13 cellular contexts compared by ENCODE assay signal in the genomic region with DNA sequence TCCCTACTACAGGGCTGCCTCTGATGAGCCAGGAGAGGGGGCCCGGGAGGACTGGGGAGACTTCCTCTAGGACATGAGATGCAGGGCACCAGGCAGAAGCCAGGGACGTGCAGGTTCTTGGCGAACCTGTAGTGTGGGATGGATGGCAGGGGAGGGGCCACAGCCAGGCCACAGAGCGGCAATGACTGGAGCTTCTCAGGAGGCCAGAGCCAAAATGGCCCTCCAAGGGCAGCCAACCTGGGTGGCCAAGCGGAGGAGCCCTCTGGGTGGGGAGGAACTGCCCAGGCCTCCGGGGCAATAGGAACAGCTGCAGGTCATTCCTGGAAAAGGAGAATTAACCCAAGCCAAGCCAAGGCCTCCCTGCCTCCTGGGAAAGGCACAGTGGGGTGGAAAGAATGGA.
DNase-seq lines count a peak whose midpoint lies in the region; ATAC-seq and TF ChIP-seq lines count a peak whose summit lies in the region.
"Had no signal": no experiment of that assay in that cellular context is flagged by ENCODE, and none has a peak within 500 bp of the region (broad histone marks: within the 10 kb centered on the region; RNA-seq: fewer than 3 reads in every experiment).

No MANE protein-coding gene starts in this region.

- peaks cover 10% of the 10 kb centered on the region for H3K27me3 Mint-ChIP-seq in activated naive CD8-positive, alpha-beta T cell treated with anti-CD3 and anti-CD28 coated beads, Interleukin-2, amount 10 ng/mL, durations not matched to agents 7 days and 5 days
- no peaks in the 10 kb centered on the region for H3K27me3 Mint-ChIP-seq in activated naive CD8-positive, alpha-beta T cell treated with anti-CD3 and anti-CD28 coated beads, Interleukin-2, amount 50 U/mL, for 24 hours
- no peaks in the 10 kb centered on the region for H3K27me3 Mint-ChIP-seq in endodermal cell (ENCODE audit: insufficient read depth)
- H3K27me3 Mint-ChIP-seq: IgD-negative memory B cell had no signal

- H3K9ac ChIP-seq in endodermal cell (ENCODE audit: extremely low read depth, low read length, poor library complexity, severe bottlenecking): no peak overlapping the region
- H3K9ac ChIP-seq: BLaER1 treated with 17β-estradiol and CSF1 and Interleukin-3, amounts not matched to agents 10 nM and 100 nM had no signal

- H3K4me1 ChIP-seq in endodermal cell (ENCODE audit: control insufficient read depth, insufficient read depth, low read length) (no peaks in the 10 kb centered on the region), testis (no peaks in the 10 kb centered on the region), esophagus squamous epithelium (no peaks in the 10 kb centered on the region)
- H3K4me1 ChIP-seq: HAP-1 had no signal

- no peaks in the 10 kb centered on the region for H3K36me3 Mint-ChIP-seq in activated naive CD8-positive, alpha-beta T cell treated with anti-CD3 and anti-CD28 coated beads, Interleukin-2, amount 10 ng/mL, durations not matched to agents 7 days and 5 days
- no peaks in the 10 kb centered on the region for H3K36me3 Mint-ChIP-seq in activated naive CD8-positive, alpha-beta T cell treated with anti-CD3 and anti-CD28 coated beads, Interleukin-2, amount 50 U/mL, for 24 hours (ENCODE audit: low read depth)
- no peaks in the 10 kb centered on the region for H3K36me3 Mint-ChIP-seq in endodermal cell (ENCODE audit: low read depth)
- H3K36me3 Mint-ChIP-seq: CD4-positive, CD25-positive, alpha-beta regulatory T cell had no signal

- TF ChIP-seq CTCF in endodermal cell (conservative IDR thresholded peaks at IDR 0.05): no peak
- no peak for TF ChIP-seq CTCF in testis (IDR thresholded peaks at IDR 0.05)
- TF ChIP-seq CTCF in esophagus squamous epithelium (IDR thresholded peaks at IDR 0.05): no peak

- no peak overlapping the region for H3K27ac ChIP-seq in endodermal cell (ENCODE audit: low read depth, low read length)
- H3K27ac ChIP-seq in testis: no peak overlapping the region
- no peak overlapping the region for H3K27ac ChIP-seq in esophagus squamous epithelium
- H3K27ac ChIP-seq: BLaER1 treated with 17β-estradiol and CSF1 and Interleukin-3, amounts not matched to agents 10 nM and 100 nM had no signal

- H3K4me1 Mint-ChIP-seq in activated naive CD8-positive, alpha-beta T cell treated with anti-CD3 and anti-CD28 coated beads, Interleukin-2, amount 10 ng/mL, durations not matched to agents 7 days and 5 days: no peaks in the 10 kb centered on the region
- no peaks in the 10 kb centered on the region for H3K4me1 Mint-ChIP-seq in activated naive CD8-positive, alpha-beta T cell treated with anti-CD3 and anti-CD28 coated beads, Interleukin-2, amount 50 U/mL, for 24 hours
- H3K4me1 Mint-ChIP-seq in endodermal cell: peaks cover 10% of the 10 kb centered on the region
- H3K4me1 Mint-ChIP-seq: CD4-positive, CD25-positive, alpha-beta regulatory T cell had no signal

- H3K4me3 Mint-ChIP-seq in activated naive CD8-positive, alpha-beta T cell treated with anti-CD3 and anti-CD28 coated beads, Interleukin-2, amount 10 ng/mL, durations not matched to agents 7 days and 5 days: no peak overlapping the region
- no peak overlapping the region for H3K4me3 Mint-ChIP-seq in activated naive CD8-positive, alpha-beta T cell treated with anti-CD3 and anti-CD28 coated beads, Interleukin-2, amount 50 U/mL, for 24 hours
- H3K4me3 Mint-ChIP-seq in endodermal cell: no peak overlapping the region
- H3K4me3 Mint-ChIP-seq: CD4-positive, CD25-positive, alpha-beta regulatory T cell; IgD-negative memory B cell had no signal

- no peaks in the 10 kb centered on the region for H3K9me3 Mint-ChIP-seq in activated naive CD8-positive, alpha-beta T cell treated with anti-CD3 and anti-CD28 coated beads, Interleukin-2, amount 10 ng/mL, durations not matched to agents 7 days and 5 days
- H3K9me3 Mint-ChIP-seq in activated naive CD8-positive, alpha-beta T cell treated with anti-CD3 and anti-CD28 coated beads, Interleukin-2, amount 50 U/mL, for 24 hours: no peaks in the 10 kb centered on the region
- H3K9me3 Mint-ChIP-seq in endodermal cell: no peaks in the 10 kb centered on the region
- H3K9me3 Mint-ChIP-seq: IgD-negative memory B cell had no signal

- H3K4me3 ChIP-seq in endodermal cell (ENCODE audit: low read length) (no peak overlapping the region), testis (no peak overlapping the region), esophagus squamous epithelium (no peak overlapping the region)
- H3K4me3 ChIP-seq: BLaER1 treated with 17β-estradiol and CSF1 and Interleukin-3, amounts not matched to agents 10 nM and 100 nM; HAP-1 had no signal

- H3K27me3 ChIP-seq in endodermal cell (ENCODE audit: control insufficient read depth, insufficient read depth, low read length, poor library complexity, severe bottlenecking): no peaks in the 10 kb centered on the region
- no peaks in the 10 kb centered on the region for H3K27me3 ChIP-seq in testis
- no peaks in the 10 kb centered on the region for H3K27me3 ChIP-seq in esophagus squamous epithelium
- H3K27me3 ChIP-seq: BLaER1 treated with 17β-estradiol and CSF1 and Interleukin-3, amounts not matched to agents 10 nM and 100 nM had no signal

- peak; percentile 8 for DNase-seq in activated naive CD8-positive, alpha-beta T cell treated with anti-CD3 and anti-CD28 coated beads, Interleukin-2, amount 10 ng/mL, durations not matched to agents 7 days and 5 days
- DNase-seq in activated naive CD8-positive, alpha-beta T cell treated with anti-CD3 and anti-CD28 coated beads, Interleukin-2, amount 50 U/mL, for 24 hours: no peak
- DNase-seq in endodermal cell (peak; percentile 35), posterior vena cava (ENCODE audit: low spot score) (peak; percentile 62), testis (no peak), esophagus squamous epithelium (lab: John Stamatoyannopoulos, UW) (no peak)
- DNase-seq: ACHN; CD4-positive, CD25-positive, alpha-beta regulatory T cell; DMS79 had no signal

- no peak for TF ChIP-seq POLR2A in testis (IDR thresholded peaks at IDR 0.05)
- no peak for TF ChIP-seq POLR2A in esophagus squamous epithelium (IDR thresholded peaks at IDR 0.05)

- no peaks in the 10 kb centered on the region for H3K36me3 ChIP-seq in endodermal cell (ENCODE audit: control insufficient read depth, insufficient read depth, low read length)
- no peaks in the 10 kb centered on the region for H3K36me3 ChIP-seq in testis (ENCODE audit: low read depth, missing control alignments)
- H3K36me3 ChIP-seq in esophagus squamous epithelium: no peaks in the 10 kb centered on the region
- H3K36me3 ChIP-seq: BLaER1 treated with 17β-estradiol and CSF1 and Interleukin-3, amounts not matched to agents 10 nM and 100 nM; HAP-1 had no signal

- no peak overlapping the region for H3K27ac Mint-ChIP-seq in activated naive CD8-positive, alpha-beta T cell treated with anti-CD3 and anti-CD28 coated beads, Interleukin-2, amount 10 ng/mL, durations not matched to agents 7 days and 5 days
- no peak overlapping the region for H3K27ac Mint-ChIP-seq in activated naive CD8-positive, alpha-beta T cell treated with anti-CD3 and anti-CD28 coated beads, Interleukin-2, amount 50 U/mL, for 24 hours
- H3K27ac Mint-ChIP-seq in endodermal cell: no peak overlapping the region
- H3K27ac Mint-ChIP-seq: CD4-positive, CD25-positive, alpha-beta regulatory T cell; IgD-negative memory B cell had no signal

- ATAC-seq in activated naive CD8-positive, alpha-beta T cell treated with anti-CD3 and anti-CD28 coated beads, Interleukin-2, amount 10 ng/mL, durations not matched to agents 7 days and 5 days (ENCODE audit: low read depth): no peak
- no peak for ATAC-seq in activated naive CD8-positive, alpha-beta T cell treated with anti-CD3 and anti-CD28 coated beads, Interleukin-2, amount 50 U/mL, for 24 hours
- ATAC-seq in GM19455 (IDR thresholded peaks at IDR 0.05; ENCODE audit: unreplicated experiment): no peak

- H3K9me3 ChIP-seq in endodermal cell (ENCODE audit: control insufficient read depth, low read length) (no peaks in the 10 kb centered on the region), testis (no peaks in the 10 kb centered on the region), esophagus squamous epithelium (no peaks in the 10 kb centered on the region)
- H3K9me3 ChIP-seq: BLaER1 treated with 17β-estradiol and CSF1 and Interleukin-3, amounts not matched to agents 10 nM and 100 nM; HAP-1 had no signal

- WGBS in endodermal cell (ENCODE audit: insufficient coverage in 1 of 2, insufficient read length in 1 of 2), 2 experiments: 88 to 100% methylated on average over 3 to 6 of the region's 6 CpGs
- WGBS in testis, 2 donors: 72 to 84% methylated on average over 5 to 6 of the region's 6 CpGs
- WGBS in esophagus squamous epithelium, 2 donors: 67 to 84% methylated on average over 5 to 6 of the region's 6 CpGs

- intact Hi-C loops in posterior vena cava (cut with DNase I): no loop called here
- intact Hi-C loops in testis (cut with DNase I; ENCODE audit: low total_unique reads): no loop called here
- intact Hi-C loops in esophagus squamous epithelium (cut with DNase I): no loop called here

- POLR2A ChIA-PET in activated naive CD8-positive, alpha-beta T cell treated with anti-CD3 and anti-CD28 coated beads, Interleukin-2, amount 10 ng/mL, durations not matched to agents 7 days and 5 days (lab: Charles Lee): no interaction called here

Comparison
In these comparisons a context has a peak if more than half of its experiments do, and no peak if none do; other contexts are left out.
1. DNase-seq: peak in activated naive CD8-positive, alpha-beta T cell treated with anti-CD3 and anti-CD28 coated beads, Interleukin-2, amount 10 ng/mL, durations not matched to agents 7 days and 5 days (single experiment), endodermal cell (single experiment) and posterior vena cava (single experiment); none in activated naive CD8-positive, alpha-beta T cell treated with anti-CD3 and anti-CD28 coated beads, Interleukin-2, amount 50 U/mL, for 24 hours (single experiment), testis (single experiment) and esophagus squamous epithelium (single experiment).